Comparison of ENCODE assay signal across 17 cellular contexts in genomic region chr6:56437171-56437900, GRCh38.
DNase-seq lines count a peak whose midpoint lies in the region; ATAC-seq and TF ChIP-seq lines count a peak whose summit lies in the region.
"Had no signal": no experiment of that assay in that cellular context is flagged by ENCODE, and none has a peak within 500 bp of the region (broad histone marks: within the 10 kb centered on the region; RNA-seq: fewer than 3 reads in every experiment).

No MANE protein-coding gene starts in this region.

- no peaks in the 10 kb centered on the region for H3K36me3 ChIP-seq in right lobe of liver
- H3K36me3 ChIP-seq: SJSA1, uterus had no signal

- 67% methylated on average over 4 of the region's 5 CpGs for WGBS in right lobe of liver (ENCODE audit: insufficient coverage, low coverage, low lambda C conversion rate, missing lambda C conversion rate)

- no peak for TF ChIP-seq POLR2A in right lobe of liver (IDR thresholded peaks at IDR 0.05)

- no peak for TF ChIP-seq CTCF in AG09319 (IDR thresholded peaks at IDR 0.05; ENCODE audit: low read depth, low read length)
- TF ChIP-seq CTCF in right lobe of liver (IDR thresholded peaks at IDR 0.05), result no peak

- intact Hi-C loops in right lobe of liver (cut with DNase I), result no loop called here

- H3K27me3 ChIP-seq in right lobe of liver, result no peaks in the 10 kb centered on the region
- H3K27me3 ChIP-seq: SJSA1, uterus had no signal

- H3K4me3 ChIP-seq in right lobe of liver, result no peak overlapping the region
- H3K4me3 ChIP-seq: GM23338, SJSA1, uterus had no signal

- H3K4me1 ChIP-seq in right lobe of liver, result peaks cover 0 to 64% (median 30%) of the 10 kb centered on the region in 4 donors
- H3K4me1 ChIP-seq: SJSA1, uterus had no signal

- ATAC-seq in right lobe of liver (peak; percentile 3 to 63 (median 26)), GM21576 (IDR thresholded peaks at IDR 0.05; ENCODE audit: unreplicated experiment) (no peak), HG03025 (IDR thresholded peaks at IDR 0.05; ENCODE audit: low FRiP score, unreplicated experiment) (no peak)
- ATAC-seq: GM23338 had no signal

- H3K9me3 ChIP-seq in right lobe of liver, result no peaks in the 10 kb centered on the region
- H3K9me3 ChIP-seq: SJSA1, uterus had no signal

- H3K27ac ChIP-seq in right lobe of liver, result peak overlapping the region in 1 of 3 donors; percentile 49
- H3K27ac ChIP-seq: SJSA1, uterus had no signal

- DNase-seq in AG09319 (ENCODE audit: extremely low read depth, low read depth), result peak; percentile 60
- peak; percentile 17 for DNase-seq in amniotic epithelial cell (ENCODE audit: low read depth)
- peak; percentile 44 for DNase-seq in fibroblast of gingiva (ENCODE audit: low read depth)
- no peak for DNase-seq in right lobe of liver
- DNase-seq in NCI-H146 treated with DMSO at 0.1 percent for 48 hours (lab: John Stamatoyannopoulos, UW; ENCODE audit: unreplicated experiment), result no peak
- DNase-seq in GM19238 (ENCODE audit: insufficient read length, low spot score), result no peak
- DNase-seq: activated CD4-positive, alpha-beta T cell treated with anti-CD3 and anti-CD28 coated beads, Interleukin-2, amount 10 ng/mL, durations not matched to agents 7 days and 5 days; GDM1; glutamatergic neuron; NCI-H1694 treated with DMSO at 0.1 percent for 48 hours; NCI-H2227 treated with DMSO at 0.1 percent for 48 hours; T-helper 2 cell; uterus had no signal

Comparison
In these comparisons a context has a peak if more than half of its experiments do, and no peak if none do; other contexts are left out.
1. DNase-seq: peak in AG09319 (single experiment), amniotic epithelial cell (single experiment) and fibroblast of gingiva (single experiment); none in right lobe of liver (0 of 3), NCI-H146 treated with DMSO at 0.1 percent for 48 hours (single experiment) and GM19238 (single experiment).
2. ATAC-seq: peak in right lobe of liver (4 of 4); none in GM21576 (single experiment) and HG03025 (single experiment).